8 cellular contexts compared by ENCODE assay signal in genomic region chr6:52663935-52664184, GRCh38. TPM values are rescaled to one million over a fixed set of nuclear protein-coding genes. Genes with fewer than 3 reads are reported as not detected.
DNase-seq lines count a peak whose midpoint lies in the region; ATAC-seq and TF ChIP-seq lines count a peak whose summit lies in the region.

No MANE protein-coding gene starts in this region.

- H3K36me3 ChIP-seq in GM06990 (ENCODE audit: control insufficient read depth, insufficient read depth, low read length) (no peaks in the 10 kb centered on the region), SU-DHL-6 (ENCODE audit: low read length) (peaks cover 5% of the 10 kb centered on the region; the same call in 1 of the 2 replicates), iPS-15b (ENCODE audit: control insufficient read depth, insufficient read depth, low read length) (peaks cover 2% of the 10 kb centered on the region), skeletal muscle tissue (ENCODE audit: control insufficient read depth in 3 of 3, insufficient read depth in 3 of 3, low read length in 3 of 3) (peaks cover 0 to 3% (median 0%) of the 10 kb centered on the region in 3 donors)

- no peaks in the 10 kb centered on the region for H3K9me2 ChIP-seq in SU-DHL-6 (replicated peaks; ENCODE audit: insufficient read depth, low read length)

- H4K20me1 ChIP-seq in SU-DHL-6 (ENCODE audit: low read depth, low read length): no peaks in the 10 kb centered on the region

- H3K9me3 ChIP-seq in SU-DHL-6 (ENCODE audit: insufficient read depth, low read length) (no peaks in the 10 kb centered on the region), iPS-15b (ENCODE audit: control insufficient read depth, insufficient read depth, low read length) (no peaks in the 10 kb centered on the region), skeletal muscle tissue (ENCODE audit: control insufficient read depth in 3 of 3, low read length in 3 of 3) (no peaks in the 10 kb centered on the region)

- no peak for ATAC-seq in HG03520 (IDR thresholded peaks at IDR 0.05; ENCODE audit: unreplicated experiment)
- ATAC-seq in HG02981 (IDR thresholded peaks at IDR 0.05; ENCODE audit: unreplicated experiment): no peak

- DNase-seq in GM06990 (ENCODE audit: extremely low read depth, insufficient read length) (no peak), GM13977 (ENCODE audit: low spot score) (no peak)
- no peak for DNase-seq in activated CD4-positive, alpha-beta T cell treated with anti-CD3 and anti-CD28 coated beads, Interleukin-2, amount 10 ng/mL, durations not matched to agents 24 days and 14 days

- no peaks in the 10 kb centered on the region for H3K79me2 ChIP-seq in SU-DHL-6 (ENCODE audit: insufficient read depth, low read length)

- H2AFZ ChIP-seq in SU-DHL-6 (ENCODE audit: low read depth, low read length, severe bottlenecking): peak overlapping the region; percentile 99

- H3K4me2 ChIP-seq in SU-DHL-6 (ENCODE audit: low read depth, low read length, poor library complexity, severe bottlenecking): peak overlapping the region; percentile 82

- H3K27me3 Mint-ChIP-seq in activated CD4-positive, alpha-beta T cell treated with anti-CD3 and anti-CD28 coated beads, Interleukin-2, amount 10 ng/mL, durations not matched to agents 24 days and 14 days: no peaks in the 10 kb centered on the region

- peak overlapping the region; percentile 76 for H3K9ac ChIP-seq in SU-DHL-6 (ENCODE audit: low read length)
- peak overlapping the region; percentile 58 for H3K9ac ChIP-seq in iPS-15b (ENCODE audit: low read depth, low read length)
- peak overlapping the region; percentile 59 to 76 (median 65) for H3K9ac ChIP-seq in skeletal muscle tissue (ENCODE audit: low read depth in 1 of 3, low read length in 3 of 3)

- peak overlapping the region; percentile 81 for H3K4me3 ChIP-seq in GM06990 (replicated peaks; ENCODE audit: low read depth, low read length)
- peak overlapping the region; percentile 61 for H3K4me3 ChIP-seq in SU-DHL-6 (ENCODE audit: insufficient read depth, low read length, poor library complexity, severe bottlenecking)
- peak overlapping the region; percentile 84 for H3K4me3 ChIP-seq in iPS-15b (ENCODE audit: low read depth, low read length)
- H3K4me3 ChIP-seq in skeletal muscle tissue (ENCODE audit: low read length in 3 of 3): peak overlapping the region; percentile 65 to 81 (median 73)

- H3K27me3 ChIP-seq in GM06990 (replicated peaks; ENCODE audit: control insufficient read depth, insufficient read depth, low read length): no peaks in the 10 kb centered on the region
- no peaks in the 10 kb centered on the region for H3K27me3 ChIP-seq in SU-DHL-6 (ENCODE audit: low read length)
- peaks cover 11% of the 10 kb centered on the region for H3K27me3 ChIP-seq in iPS-15b (ENCODE audit: control insufficient read depth, insufficient read depth, low read length)
- H3K27me3 ChIP-seq in skeletal muscle tissue (ENCODE audit: control insufficient read depth in 3 of 3, insufficient read depth in 3 of 3, low read length in 3 of 3): peaks cover 0 to 6% (median 0%) of the 10 kb centered on the region in 3 donors

- no peak overlapping the region for H3K27ac Mint-ChIP-seq in activated CD4-positive, alpha-beta T cell treated with anti-CD3 and anti-CD28 coated beads, Interleukin-2, amount 10 ng/mL, durations not matched to agents 24 days and 14 days

- no peaks in the 10 kb centered on the region for H3K9me3 Mint-ChIP-seq in activated CD4-positive, alpha-beta T cell treated with anti-CD3 and anti-CD28 coated beads, Interleukin-2, amount 10 ng/mL, durations not matched to agents 24 days and 14 days

- peaks cover 15% of the 10 kb centered on the region for H3F3A ChIP-seq in SU-DHL-6 (ENCODE audit: insufficient read depth)

- no peak overlapping the region for H3K4me3 Mint-ChIP-seq in activated CD4-positive, alpha-beta T cell treated with anti-CD3 and anti-CD28 coated beads, Interleukin-2, amount 10 ng/mL, durations not matched to agents 24 days and 14 days

- intact Hi-C loops in activated CD4-positive, alpha-beta T cell treated with anti-CD3 and anti-CD28 coated beads, Interleukin-2, amount 10 ng/mL, durations not matched to agents 24 days and 14 days (cut with micrococcal nuclease): loop anchor here (1.0 to 10.0 kb wide), 10 partner anchors 12 to 599 kb away; partner anchors contain the start of genes EFHC1, FBXO9, MCM3 and PAQR8

- H3K27ac ChIP-seq in SU-DHL-6 (ENCODE audit: low read depth, low read length) (peak overlapping the region; percentile 34), skeletal muscle tissue (ENCODE audit: low read depth, low read length) (no peak overlapping the region)

- no peak for TF ChIP-seq CTCF in GM06990 (IDR thresholded peaks at IDR 0.05; ENCODE audit: insufficient read depth, low read length, poor library complexity, severe bottlenecking)
- TF ChIP-seq CTCF in SU-DHL-6 (IDR thresholded peaks at IDR 0.05; ENCODE audit: insufficient read depth, low read length, poor library complexity, severe bottlenecking): no peak
- TF ChIP-seq CTCF in GM13977 (IDR thresholded peaks at IDR 0.05; ENCODE audit: extremely low read depth, insufficient read depth, missing control alignments): no peak

- in situ Hi-C loops in GM13977 (cut with MboI; ENCODE audit: low pct_unique_long_range_greater_than_20kb, low sequenced_read_pairs, unreplicated experiment): loop anchor here (25.0 kb wide), 1 partner anchor 377 kb away; the partner anchor contains the start of gene MCM3

- peaks cover 4% of the 10 kb centered on the region for H3K4me1 Mint-ChIP-seq in activated CD4-positive, alpha-beta T cell treated with anti-CD3 and anti-CD28 coated beads, Interleukin-2, amount 10 ng/mL, durations not matched to agents 24 days and 14 days

- H3K4me1 ChIP-seq in iPS-15b (ENCODE audit: control insufficient read depth, insufficient read depth, low read length) (peaks cover 4% of the 10 kb centered on the region), skeletal muscle tissue (ENCODE audit: control insufficient read depth in 3 of 3, insufficient read depth in 3 of 3, low read length in 3 of 3) (peaks cover 9 to 15% (median 11%) of the 10 kb centered on the region in 3 donors)

- no peaks in the 10 kb centered on the region for H3K36me3 Mint-ChIP-seq in activated CD4-positive, alpha-beta T cell treated with anti-CD3 and anti-CD28 coated beads, Interleukin-2, amount 10 ng/mL, durations not matched to agents 24 days and 14 days (ENCODE audit: low read depth)

RNA-seq across cellular contexts. Expression of gene TMEM14A, which starts 7.1 kb away (rescaled TPM):
- total RNA-seq in skeletal muscle tissue: 7.3 TPM
- 12.7 and 13.0 TPM in 2 replicates for total RNA-seq in activated CD4-positive, alpha-beta T cell treated with anti-CD3 and anti-CD28 coated beads, Interleukin-2, amount 10 ng/mL, durations not matched to agents 24 days and 14 days
